ENCODE assay signal across 16 cellular contexts in genomic region chrX:52346462-52347165, GRCh38. TPM values are rescaled to one million over a fixed set of nuclear protein-coding genes. Genes with fewer than 3 reads are reported as not detected.
A peak's percentile ranks its signal among the peaks of the same experiment; 100 is the strongest.
DNase-seq lines count a peak whose midpoint lies in the region; FAIRE-seq and TF ChIP-seq lines count a peak whose summit lies in the region.
"Had no signal": no experiment of that assay in that cellular context is flagged by ENCODE, and none has a peak within 500 bp of the region (broad histone marks: within the 10 kb centered on the region; RNA-seq: fewer than 3 reads in every experiment).

No MANE protein-coding gene starts in this region.

- no peak overlapping the region for H3K27ac ChIP-seq in smooth muscle cell (ENCODE audit: low read depth)
- H3K27ac ChIP-seq: heart right ventricle, parathyroid adenoma, tibial nerve had no signal

- no peak for TF ChIP-seq POLR2A in NB4 (IDR thresholded peaks at IDR 0.05; ENCODE audit: extremely low read depth, insufficient read length)

- no peaks in the 10 kb centered on the region for H4K20me1 ChIP-seq in smooth muscle cell (ENCODE audit: low read depth)

- TF ChIP-seq CTCF in NB4 (IDR thresholded peaks at IDR 0.05; ENCODE audit: low read depth, low read length) (no peak), smooth muscle cell (IDR thresholded peaks at IDR 0.05; ENCODE audit: borderline replicate concordance, insufficient read depth, poor library complexity, severe bottlenecking) (no peak)

- H3K4me1 ChIP-seq in smooth muscle cell (ENCODE audit: low read depth), result no peaks in the 10 kb centered on the region
- H3K4me1 ChIP-seq: heart right ventricle, parathyroid adenoma, tibial nerve had no signal

- H3K36me3 ChIP-seq in smooth muscle cell (ENCODE audit: low read depth), result no peaks in the 10 kb centered on the region
- H3K36me3 ChIP-seq: heart right ventricle, tibial nerve had no signal

- 69% methylated on average over 7 of the region's 7 CpGs for WGBS in smooth muscle cell (ENCODE audit: low lambda C conversion rate)

- no peaks in the 10 kb centered on the region for H3K79me2 ChIP-seq in smooth muscle cell (ENCODE audit: low read depth)
- H3K79me2 ChIP-seq: parathyroid adenoma had no signal

- no peaks in the 10 kb centered on the region for H3K27me3 ChIP-seq in smooth muscle cell (ENCODE audit: low read depth)
- H3K27me3 ChIP-seq: tibial nerve had no signal

- H3K9ac ChIP-seq in smooth muscle cell (ENCODE audit: low read depth), result no peak overlapping the region
- H3K9ac ChIP-seq: parathyroid adenoma had no signal

- H3K4me2 ChIP-seq in smooth muscle cell, result no peak overlapping the region
- H3K4me2 ChIP-seq: GM23338 had no signal

- FAIRE-seq in colon (lab: Jason Lieb, UNC), result peak; percentile 86

- peak; percentile 10 to 23 for DNase-seq in activated CD4-positive, alpha-beta T cell treated with anti-CD3 and anti-CD28 coated beads, Interleukin-2, amount 50 U/mL, for 48 hours
- DNase-seq in activated CD4-positive, alpha-beta T cell treated with anti-CD3 and anti-CD28 coated beads, Interleukin-2, amount 50 U/mL, for 1 hour, result no peak
- DNase-seq in NB4 (ENCODE audit: low read depth), result peak; percentile 4
- peak; percentile 5 for DNase-seq in stimulated activated CD4-positive, alpha-beta T cell treated with anti-CD3 and anti-CD28 coated beads, Interleukin-4, amount 100 ng/mL, for 1 hour
- no peak for DNase-seq in smooth muscle cell (lab: John Stamatoyannopoulos, UW; ENCODE audit: unreplicated experiment)
- no peak for DNase-seq in C1 segment of cervical spinal cord (lab: John Stamatoyannopoulos, UW)
- no peak for DNase-seq in NCI-H2081 (lab: John Stamatoyannopoulos, UW)
- DNase-seq: ACHN, heart right ventricle, NCI-H187 treated with DMSO at 0.1 percent for 48 hours, T-helper 17 cell had no signal

- no peaks in the 10 kb centered on the region for H3K9me3 ChIP-seq in smooth muscle cell (replicated peaks; ENCODE audit: low read depth)
- H3K9me3 ChIP-seq: heart right ventricle, tibial nerve had no signal

- H2AFZ ChIP-seq in smooth muscle cell (ENCODE audit: low read depth), result no peak overlapping the region
- H2AFZ ChIP-seq: GM23338, parathyroid adenoma had no signal

- no peak overlapping the region for H3K4me3 ChIP-seq in NB4 (ENCODE audit: low read depth, low read length)
- H3K4me3 ChIP-seq in smooth muscle cell, result no peak overlapping the region
- H3K4me3 ChIP-seq: GM23338, heart right ventricle, lung, tibial nerve had no signal

- H3F3A ChIP-seq in smooth muscle cell (ENCODE audit: low read depth), result no peaks in the 10 kb centered on the region

RNA-seq across cellular contexts. Expression of gene XAGE2, which starts 22.2 kb away (rescaled TPM):
- 0.36 and 10.3 TPM in 2 replicates for total RNA-seq in smooth muscle cell
- 1.1 and 5.0 TPM in 2 replicates for polyA plus RNA-seq in smooth muscle cell
- total RNA-seq: GM23338, heart right ventricle, T-helper 17 cell had no signal
- polyA plus RNA-seq: GM23338, heart right ventricle had no signal

Comparison
In these comparisons a context has a peak if more than half of its experiments do, and no peak if none do; other contexts are left out.
1. DNase-seq: peak in activated CD4-positive, alpha-beta T cell treated with anti-CD3 and anti-CD28 coated beads, Interleukin-2, amount 50 U/mL, for 48 hours (2 of 2), NB4 (single experiment) and stimulated activated CD4-positive, alpha-beta T cell treated with anti-CD3 and anti-CD28 coated beads, Interleukin-4, amount 100 ng/mL, for 1 hour (single experiment); none in activated CD4-positive, alpha-beta T cell treated with anti-CD3 and anti-CD28 coated beads, Interleukin-2, amount 50 U/mL, for 1 hour (single experiment), smooth muscle cell (single experiment), C1 segment of cervical spinal cord (0 of 14) and NCI-H2081 (0 of 2).